12 cellular contexts compared by ENCODE assay signal in genomic region chr3:66484106-66484857, GRCh38. TPM values are rescaled to one million over a fixed set of nuclear protein-coding genes. Genes with fewer than 3 reads are reported as not detected.
DNase-seq lines count a peak whose midpoint lies in the region; ATAC-seq and TF ChIP-seq lines count a peak whose summit lies in the region.
"Had no signal": no experiment of that assay in that cellular context is flagged by ENCODE, and none has a peak within 500 bp of the region (broad histone marks: within the 10 kb centered on the region; RNA-seq: fewer than 3 reads in every experiment).

No MANE protein-coding gene starts in this region.

- WGBS in body of pancreas, 2 donors = 48 to 52% methylated on average over 9 of the region's 9 CpGs
- WGBS in transverse colon (ENCODE audit: low coverage in 1 of 2), 2 donors = 49 to 55% methylated on average over 9 of the region's 9 CpGs

- H3K27ac ChIP-seq in cardiac muscle cell (peak overlapping the region; percentile 18), body of pancreas (peak overlapping the region in 3 of 4 donors; percentile 79 to 84 (median 84)), muscle layer of duodenum (ENCODE audit: low read length) (peak overlapping the region; percentile 95), transverse colon (peak overlapping the region; percentile 94 to 99 (median 96)), foreskin keratinocyte (no peak overlapping the region)
- H3K27ac ChIP-seq: SK-N-MC had no signal

- intact Hi-C loops in left cardiac atrium (cut with DNase I) = loop anchor here in 1 of 2 donors (5.0 kb wide), 1 partner anchor 67 kb away; no protein-coding TSS in a partner anchor
- intact Hi-C loops in body of pancreas (cut with DNase I) = no loop called here
- intact Hi-C loops in transverse colon (cut with DNase I; ENCODE audit: low total_unique reads) = no loop called here

- in situ Hi-C loops in transverse colon (cut with MboI; ENCODE audit: low pct_ligation_motif_present in 1 of 4, low pct_unique_long_range_greater_than_20kb in 1 of 4, low sequenced_read_pairs in 3 of 4) = no loop called here

- no peak for TF ChIP-seq CTCF in cardiac muscle cell (IDR thresholded peaks at IDR 0.05; ENCODE audit: low read depth, low read length)
- no peak for TF ChIP-seq CTCF in body of pancreas (IDR thresholded peaks at IDR 0.05)
- no peak for TF ChIP-seq CTCF in transverse colon (IDR thresholded peaks at IDR 0.05)
- TF ChIP-seq CTCF in foreskin keratinocyte (conservative IDR thresholded peaks at IDR 0.05) = no peak

- ATAC-seq in left cardiac atrium (no peak), body of pancreas (no peak), foreskin keratinocyte (no peak), GM18519 (IDR thresholded peaks at IDR 0.05; ENCODE audit: low FRiP score, unreplicated experiment) (no peak)

- H3K9me3 ChIP-seq in cardiac muscle cell (ENCODE audit: low read depth) = no peaks in the 10 kb centered on the region
- no peaks in the 10 kb centered on the region for H3K9me3 ChIP-seq in body of pancreas
- no peaks in the 10 kb centered on the region for H3K9me3 ChIP-seq in muscle layer of duodenum (ENCODE audit: control insufficient read depth in 1 of 2, low read length in 2 of 2)
- H3K9me3 ChIP-seq in transverse colon = no peaks in the 10 kb centered on the region

- no peak for TF ChIP-seq EP300 in transverse colon (IDR thresholded peaks at IDR 0.05; ENCODE audit: low read depth)

- H3K4me1 ChIP-seq in cardiac muscle cell (ENCODE audit: low read depth) (peaks cover 54% of the 10 kb centered on the region), body of pancreas (peaks cover 93% of the 10 kb centered on the region), muscle layer of duodenum (ENCODE audit: control insufficient read depth in 1 of 2, insufficient read depth in 2 of 2, low read length in 2 of 2) (peaks cover 47 to 57% of the 10 kb centered on the region in 2 donors), transverse colon (peaks cover 34 to 97% (median 79%) of the 10 kb centered on the region in 4 donors), foreskin keratinocyte (no peaks in the 10 kb centered on the region)

- H3K27me3 ChIP-seq in cardiac muscle cell (no peaks in the 10 kb centered on the region), body of pancreas (no peaks in the 10 kb centered on the region), muscle layer of duodenum (ENCODE audit: low read depth, low read length) (no peaks in the 10 kb centered on the region), transverse colon (no peaks in the 10 kb centered on the region), foreskin keratinocyte (no peaks in the 10 kb centered on the region)

- no peak for TF ChIP-seq POLR2A in body of pancreas (IDR thresholded peaks at IDR 0.05)
- TF ChIP-seq POLR2A in transverse colon (IDR thresholded peaks at IDR 0.05) = no peak

- DNase-seq in cardiac muscle cell (ENCODE audit: low read depth in 1 of 2, low spot score in 1 of 2) (no peak), left cardiac atrium (no peak), body of pancreas (no peak), transverse colon (no peak), foreskin keratinocyte (no peak), NCI-H82 treated with DMSO at 0.1 percent for 48 hours (lab: John Stamatoyannopoulos, UW; ENCODE audit: unreplicated experiment) (no peak)
- DNase-seq: GF-D8, NCI-H1105, NCI-H748 treated with DMSO at 0.1 percent for 48 hours had no signal

- H3K36me3 ChIP-seq in cardiac muscle cell (no peaks in the 10 kb centered on the region), body of pancreas (replicated peaks in 1 of 2; ENCODE audit: insufficient read depth in 1 of 2, low read depth in 2 of 2) (no peaks in the 10 kb centered on the region), muscle layer of duodenum (ENCODE audit: control insufficient read depth in 1 of 2, insufficient read depth in 2 of 2, low read length in 2 of 2) (no peaks in the 10 kb centered on the region), transverse colon (no peaks in the 10 kb centered on the region)

- no peak overlapping the region for H3K4me3 ChIP-seq in cardiac muscle cell
- no peak overlapping the region for H3K4me3 ChIP-seq in body of pancreas
- peak overlapping the region in 1 of 2 donors; percentile 10 for H3K4me3 ChIP-seq in muscle layer of duodenum (ENCODE audit: low read depth in 1 of 2, low read length in 2 of 2)
- no peak overlapping the region for H3K4me3 ChIP-seq in transverse colon
- H3K4me3 ChIP-seq: SK-N-MC had no signal

RNA-seq across cellular contexts. Expression of gene LRIG1, which starts 16.5 kb away (rescaled TPM):
- 33.2 and 51.1 TPM in 2 replicates for total RNA-seq in cardiac muscle cell
- polyA plus RNA-seq in cardiac muscle cell = 27.8 and 35.6 TPM in 2 replicates
- total RNA-seq in left cardiac atrium = 100 to 1,000 TPM in 1 of 2 donors, 10 to 100 TPM in 1; 88.8 to 115 TPM
- 100 to 1,000 TPM; 111 to 114 TPM for total RNA-seq in body of pancreas
- 10 to 100 TPM; 67.2 to 87.6 (median 79.3) TPM for total RNA-seq in transverse colon
- total RNA-seq in foreskin keratinocyte = 7.9 and 15.2 TPM in 2 replicates
- 2.6 and 6.8 TPM in 2 replicates for polyA plus RNA-seq in foreskin keratinocyte
